ENCODE assay signal across 10 cellular contexts in genomic region chr1:46643368-46643775, GRCh38. TPM values are rescaled to one million over a fixed set of nuclear protein-coding genes. Genes with fewer than 3 reads are reported as not detected.
DNase-seq lines count a peak whose midpoint lies in the region; ATAC-seq, FAIRE-seq and TF ChIP-seq lines count a peak whose summit lies in the region.
"Had no signal": no experiment of that assay in that cellular context is flagged by ENCODE, and none has a peak within 500 bp of the region (broad histone marks: within the 10 kb centered on the region; RNA-seq: fewer than 3 reads in every experiment).

No MANE protein-coding gene starts in this region.

- POLR2A ChIA-PET in OCI-LY7 (lab: Charles Lee): interaction anchor here (0.7 to 1.7 kb wide), 2 partner anchors 13 to 69 kb away, joined by 3 to 5 read pairs; no protein-coding TSS in a partner anchor

- no peak overlapping the region for H2AFZ ChIP-seq in OCI-LY7 (ENCODE audit: low read length)

- no peak overlapping the region for H3K4me2 ChIP-seq in OCI-LY7 (ENCODE audit: low read length)

- H3K36me3 ChIP-seq in adipocyte (ENCODE audit: control insufficient read depth, insufficient read depth, low read length, severe bottlenecking) (peaks cover 19% of the 10 kb centered on the region), OCI-LY7 (ENCODE audit: insufficient read depth, low read length) (peaks cover 12% of the 10 kb centered on the region)

- peak overlapping the region; percentile 24 for H3K9ac ChIP-seq in adipocyte (ENCODE audit: low read length)

- H3K4me1 ChIP-seq in adipocyte (ENCODE audit: control insufficient read depth, insufficient read depth, low read length) (peaks cover 24% of the 10 kb centered on the region), OCI-LY7 (ENCODE audit: insufficient read depth, low read length, poor library complexity, severe bottlenecking) (no peaks in the 10 kb centered on the region)

- no peaks in the 10 kb centered on the region for H3K9me2 ChIP-seq in OCI-LY7 (ENCODE audit: insufficient read depth, low read length)

- no TSS peak for BruUV-seq in OCI-LY7 (replicated peaks; lab: Mats Ljungman, UMichigan)

- peak; percentile 76 for DNase-seq in AG09319 (ENCODE audit: extremely low read depth, low read depth)
- DNase-seq in NCI-H1105 treated with DMSO at 0.1 percent for 48 hours (lab: John Stamatoyannopoulos, UW): peak; percentile 98
- peak; percentile 76 for DNase-seq in adipocyte (ENCODE audit: low read depth)
- DNase-seq in central memory CD4-positive, alpha-beta T cell: no peak
- no peak for DNase-seq in OCI-LY7 (ENCODE audit: low spot score)
- no peak for DNase-seq in stimulated activated naive CD4-positive, alpha-beta T cell (lab: John Stamatoyannopoulos, UW)
- DNase-seq: activated naive CD4-positive, alpha-beta T cell treated with anti-CD3 and anti-CD28 coated beads, Interleukin-2, amount 50 U/mL, for 16 hours; stimulated activated CD4-positive, alpha-beta T cell treated with anti-CD3 and anti-CD28 coated beads, Interleukin-15, amount 100 ng/mL, for 24 hours had no signal

- H3K27ac ChIP-seq in OCI-LY7 (ENCODE audit: low read depth, low read length, poor library complexity, severe bottlenecking): no peak overlapping the region

- ATAC-seq in GM18520 (IDR thresholded peaks at IDR 0.05; ENCODE audit: unreplicated experiment): no peak

- TF ChIP-seq CTCF in AG09319 (IDR thresholded peaks at IDR 0.05; ENCODE audit: low read depth, low read length) (no peak), OCI-LY7 (conservative IDR thresholded peaks at IDR 0.05; ENCODE audit: low read length) (no peak)

- no peaks in the 10 kb centered on the region for H4K20me1 ChIP-seq in OCI-LY7 (ENCODE audit: insufficient read depth, low read length)

- CTCF ChIA-PET in OCI-LY7 (lab: Charles Lee; ENCODE audit: unreplicated experiment): no interaction called here

- peak; percentile 89 for FAIRE-seq in islet of Langerhans (lab: Jason Lieb, UNC)

- H3K4me3 ChIP-seq in adipocyte (ENCODE audit: low read length) (peak overlapping the region; percentile 0), OCI-LY7 (ENCODE audit: low read depth, low read length, poor library complexity, severe bottlenecking) (no peak overlapping the region)

- H3K9me3 ChIP-seq in adipocyte (ENCODE audit: control insufficient read depth, low read length) (peaks cover 8% of the 10 kb centered on the region), OCI-LY7 (ENCODE audit: low read length) (0 out of 2 replicates have a peak, but pooled peaks cover 2% of the 10 kb centered on the region)

- H3K79me2 ChIP-seq in OCI-LY7 (ENCODE audit: insufficient read depth, low read depth, low read length): no peaks in the 10 kb centered on the region

- intact Hi-C loops in OCI-LY7 (cut with micrococcal nuclease; ENCODE audit: unreplicated experiment): no loop called here

- H3K27me3 ChIP-seq in adipocyte (replicated peaks; ENCODE audit: control insufficient read depth, insufficient read depth, low read length): no peaks in the 10 kb centered on the region

RNA-seq across cellular contexts. Expression of gene ATPAF1, which starts 24.8 kb away (rescaled TPM):
- 37.1 and 38.3 TPM in 2 replicates for total RNA-seq in OCI-LY7 (2014; rRNA removed; shearing (Covaris generic))
- total RNA-seq in OCI-LY7 (2022): 32.3 and 33.3 TPM in 2 replicates

RNA-seq across cellular contexts. Expression of gene MOB3C, which starts 26.8 kb away (rescaled TPM):
- total RNA-seq in OCI-LY7 (2014; rRNA removed; shearing (Covaris generic)): 2.0 and 2.7 TPM in 2 replicates
- 3.8 and 3.9 TPM in 2 replicates for total RNA-seq in OCI-LY7 (2022)

RNA-seq across cellular contexts. Expression of gene TEX38, which starts 28.3 kb away (rescaled TPM):
- total RNA-seq in OCI-LY7 (2014; rRNA removed; shearing (Covaris generic)): not detected in 2 replicates
- not detected in 2 replicates for total RNA-seq in OCI-LY7 (2022)

RNA-seq across cellular contexts. Expression of gene MKNK1, which starts 39.3 kb away (rescaled TPM):
- 11.5 and 18.8 TPM in 2 replicates for total RNA-seq in OCI-LY7 (2014; rRNA removed; shearing (Covaris generic))
- 22.1 and 24.0 TPM in 2 replicates for total RNA-seq in OCI-LY7 (2022)

Comparison
In these comparisons a context has a peak if more than half of its experiments do, and no peak if none do; other contexts are left out.
1. DNase-seq: peak in AG09319 (single experiment), NCI-H1105 treated with DMSO at 0.1 percent for 48 hours (single experiment) and adipocyte (single experiment); none in central memory CD4-positive, alpha-beta T cell (single experiment), OCI-LY7 (single experiment) and stimulated activated naive CD4-positive, alpha-beta T cell (0 of 6).